In genomic region chr13:50081106-50081898, GRCh38 we compare ENCODE assay signal across 8 cellular contexts.
DNase-seq lines count a peak whose midpoint lies in the region; ATAC-seq and TF ChIP-seq lines count a peak whose summit lies in the region.

No MANE protein-coding gene starts in this region.

- H3K9me3 ChIP-seq in neuronal stem cell (replicated peaks in 1 of 2; ENCODE audit: control insufficient read depth in 2 of 2, insufficient read depth in 1 of 2, low read depth in 1 of 2, low read length in 2 of 2), result no peaks in the 10 kb centered on the region
- no peaks in the 10 kb centered on the region for H3K9me3 ChIP-seq in tibial nerve

- H2BK5ac ChIP-seq in neuronal stem cell (ENCODE audit: low read length), result peak overlapping the region; percentile 82

- peak overlapping the region; percentile 96 for H3K18ac ChIP-seq in neuronal stem cell (ENCODE audit: low read length)

- peak overlapping the region; percentile 87 for H2BK120ac ChIP-seq in neuronal stem cell (ENCODE audit: low read depth, low read length)

- no CpG with 5 or more reads among the region's 71 CpGs for WGBS in neuronal stem cell (ENCODE audit: extremely low coverage in 2 of 2, insufficient read length in 2 of 2, insufficient replicate concordance in 1 of 2), 2 donors
- 0 to 1% methylated on average over 58 to 62 of the region's 71 CpGs for WGBS in tibial nerve, 2 donors

- H2BK12ac ChIP-seq in neuronal stem cell (ENCODE audit: low read length), result peak overlapping the region; percentile 22

- H3K4me3 ChIP-seq in GM12864 (ENCODE audit: low read depth, low read length) (peak overlapping the region; percentile 83), fibroblast of villous mesenchyme (ENCODE audit: low read depth, low read length) (peak overlapping the region; percentile 90), neuronal stem cell (ENCODE audit: low read length in 2 of 2) (peak overlapping the region; percentile 92 to 96), tibial nerve (peak overlapping the region; percentile 71 to 93 (median 88))

- TF ChIP-seq CTCF in GM12864 (IDR thresholded peaks at IDR 0.05; ENCODE audit: low read depth, low read length, missing control alignments) (no peak), fibroblast of villous mesenchyme (IDR thresholded peaks at IDR 0.05; ENCODE audit: insufficient read depth, low read depth, low read length) (no peak), tibial nerve (IDR thresholded peaks at IDR 0.05) (peak in 1 of 5 experiments; percentile 40)

- H3K4me2 ChIP-seq in neuronal stem cell (ENCODE audit: insufficient read depth, low read length, poor library complexity, severe bottlenecking), result peak overlapping the region; percentile 75

- peaks cover 1 to 4% of the 10 kb centered on the region in 2 donors for H3K4me1 ChIP-seq in neuronal stem cell (ENCODE audit: control insufficient read depth in 2 of 2, insufficient read depth in 1 of 2, low read depth in 1 of 2, low read length in 2 of 2)
- peaks cover 0 to 61% (median 11%) of the 10 kb centered on the region in 4 donors for H3K4me1 ChIP-seq in tibial nerve

- no peak overlapping the region for H4K91ac ChIP-seq in neuronal stem cell (ENCODE audit: low read depth, low read length, poor library complexity)

- peak overlapping the region; percentile 79 for H2AK5ac ChIP-seq in neuronal stem cell (ENCODE audit: low read depth, low read length)

- H3K27me3 ChIP-seq in neuronal stem cell (ENCODE audit: control insufficient read depth in 3 of 3, insufficient read depth in 3 of 3, low read depth in 1 of 3, low read length in 3 of 3), result no peaks in the 10 kb centered on the region
- no peaks in the 10 kb centered on the region for H3K27me3 ChIP-seq in tibial nerve

- ATAC-seq in HG02610 (IDR thresholded peaks at IDR 0.05; ENCODE audit: unreplicated experiment), result peak; percentile 16

- H2AFZ ChIP-seq in neuronal stem cell (ENCODE audit: low read length), result peak overlapping the region; percentile 85

- H4K8ac ChIP-seq in neuronal stem cell (ENCODE audit: low read depth, low read length), result no peak overlapping the region

- no peak for TF ChIP-seq POLR2A in tibial nerve (IDR thresholded peaks at IDR 0.05)

- DNase-seq in GM12864 (ENCODE audit: low read depth) (no peak), NCI-H510A treated with DMSO at 0.1 percent for 48 hours (lab: John Stamatoyannopoulos, UW) (peak; percentile 51), fibroblast of villous mesenchyme (ENCODE audit: low read depth) (no peak), neuronal stem cell (ENCODE audit: low spot score) (no peak), tibial nerve (ENCODE audit: low spot score in 2 of 2) (peak in 1 of 2 donors; percentile 38), T1000 (lab: John Stamatoyannopoulos, UW) (no peak)
- DNase-seq in activated T-cell treated with anti-CD3 and anti-CD28 coated beads, Interleukin-2, amount 50 U/mL, for 48 hours, result peak; percentile 73

- TF ChIP-seq EP300 in tibial nerve (IDR thresholded peaks at IDR 0.05), result no peak

- peak overlapping the region; percentile 94 for H3K9ac ChIP-seq in neuronal stem cell (ENCODE audit: low read depth, low read length, poor library complexity)

- peak overlapping the region; percentile 98 for H3K27ac ChIP-seq in neuronal stem cell (replicated peaks; ENCODE audit: low read length)
- peak overlapping the region; percentile 88 to 96 (median 89) for H3K27ac ChIP-seq in tibial nerve

- H3K14ac ChIP-seq in neuronal stem cell (ENCODE audit: low read length), result peak overlapping the region; percentile 89

- peaks cover 2% of the 10 kb centered on the region for H3K79me1 ChIP-seq in neuronal stem cell (ENCODE audit: low read depth, low read length)

- peak overlapping the region; percentile 92 for H2BK15ac ChIP-seq in neuronal stem cell (ENCODE audit: low read length)

- H3K23ac ChIP-seq in neuronal stem cell (ENCODE audit: low read depth, low read length, poor library complexity), result peak overlapping the region; percentile 98

- H3K36me3 ChIP-seq in neuronal stem cell (replicated peaks in 1 of 2; ENCODE audit: control insufficient read depth in 2 of 2, insufficient read depth in 2 of 2, low read length in 2 of 2), result peaks cover 0 to 5% of the 10 kb centered on the region in 2 donors
- H3K36me3 ChIP-seq in tibial nerve, result no peaks in the 10 kb centered on the region

- H3K4ac ChIP-seq in neuronal stem cell (ENCODE audit: low read length), result no peak overlapping the region

Comparison
In these comparisons a context has a peak if more than half of its experiments do, and no peak if none do; other contexts are left out.
1. DNase-seq: peak in NCI-H510A treated with DMSO at 0.1 percent for 48 hours (single experiment) and activated T-cell treated with anti-CD3 and anti-CD28 coated beads, Interleukin-2, amount 50 U/mL, for 48 hours (2 of 2); none in GM12864 (single experiment), fibroblast of villous mesenchyme (single experiment), neuronal stem cell (single experiment) and T1000 (single experiment).
2. Peak in every context shown above with its lines, with median percentiles within 50 percentile points of each other: H3K4me3 ChIP-seq.